27 cellular contexts compared by ENCODE assay signal in genomic region chr11:59368238-59369022, GRCh38. TPM values are rescaled to one million over a fixed set of nuclear protein-coding genes. Genes with fewer than 3 reads are reported as not detected.
DNase-seq lines count a peak whose midpoint lies in the region; ATAC-seq, FAIRE-seq and TF ChIP-seq lines count a peak whose summit lies in the region.
"Had no signal": no experiment of that assay in that cellular context is flagged by ENCODE, and none has a peak within 500 bp of the region (broad histone marks: within the 10 kb centered on the region; RNA-seq: fewer than 3 reads in every experiment).

No MANE protein-coding gene starts in this region.

- no peak overlapping the region for H4K91ac ChIP-seq in H1 (replicated peaks; ENCODE audit: insufficient read length, low read length)

- no peaks in the 10 kb centered on the region for H3K23me2 ChIP-seq in H1 (ENCODE audit: low read depth, low read length)

- H3K27me3 ChIP-seq in right atrium auricular region = no peaks in the 10 kb centered on the region
- H3K27me3 ChIP-seq in H1 (replicated peaks in 1 of 4; ENCODE audit: control insufficient read depth in 3 of 4, extremely low read depth in 1 of 4, insufficient read depth in 3 of 4, low read length in 3 of 4) = no peaks in the 10 kb centered on the region
- H3K27me3 ChIP-seq in upper lobe of right lung = no peaks in the 10 kb centered on the region
- H3K27me3 ChIP-seq: tibial artery had no signal

- no peak for TF ChIP-seq POLR2A in NB4 (IDR thresholded peaks at IDR 0.05; ENCODE audit: extremely low read depth, insufficient read length)
- TF ChIP-seq POLR2A in H1 (IDR thresholded peaks at IDR 0.05; ENCODE audit: control extremely low read depth in 1 of 2, low read depth in 2 of 2, low read length in 2 of 2) = no peak

- H3K9ac ChIP-seq in H1 (replicated peaks in 1 of 4; ENCODE audit: extremely low read depth in 1 of 4, low read depth in 3 of 4, low read length in 3 of 4) = no peak overlapping the region

- H3K14ac ChIP-seq in H1 (ENCODE audit: insufficient read length) = no peak overlapping the region

- H3K36me3 ChIP-seq in right atrium auricular region (no peaks in the 10 kb centered on the region), H1 (ENCODE audit: control insufficient read depth in 2 of 4, insufficient read depth in 4 of 4, low read length in 3 of 4) (no peaks in the 10 kb centered on the region), upper lobe of right lung (no peaks in the 10 kb centered on the region)
- H3K36me3 ChIP-seq: tibial artery had no signal

- H2BK12ac ChIP-seq in H1 (ENCODE audit: low read depth, low read length) = no peak overlapping the region

- no peak overlapping the region for H2BK20ac ChIP-seq in H1 (ENCODE audit: low read length)

- H3K4me1 ChIP-seq in right atrium auricular region (no peaks in the 10 kb centered on the region), H1 (replicated peaks in 1 of 4; ENCODE audit: control insufficient read depth in 3 of 4, insufficient read depth in 4 of 4, low read length in 3 of 4) (no peaks in the 10 kb centered on the region), upper lobe of right lung (no peaks in the 10 kb centered on the region)
- H3K4me1 ChIP-seq: A549, psoas muscle, tibial artery had no signal

- no peak overlapping the region for H3K4ac ChIP-seq in H1 (replicated peaks; ENCODE audit: insufficient read length, low read depth, low read length)

- H3K4me3 ChIP-seq in right atrium auricular region = no peak overlapping the region
- H3K4me3 ChIP-seq in NB4 (ENCODE audit: low read depth, low read length) = no peak overlapping the region
- H3K4me3 ChIP-seq in H1 (ENCODE audit: extremely low read depth in 1 of 4, insufficient read depth in 2 of 4, low read depth in 3 of 4, low read length in 4 of 4) = no peak overlapping the region
- H3K4me3 ChIP-seq in upper lobe of right lung = no peak overlapping the region
- H3K4me3 ChIP-seq: A549, psoas muscle, tibial artery had no signal

- no peak overlapping the region for H4K5ac ChIP-seq in H1 (ENCODE audit: insufficient read length, low read depth, low read length)

- H3K79me2 ChIP-seq in H1 (ENCODE audit: control insufficient read depth in 1 of 2, insufficient read depth in 2 of 2, low read length in 2 of 2) = no peaks in the 10 kb centered on the region

- H3K18ac ChIP-seq in H1 (ENCODE audit: extremely low read depth, low read length) = no peak overlapping the region

- no peak overlapping the region for H2BK15ac ChIP-seq in H1 (ENCODE audit: low read length)

- no peak overlapping the region for H4K8ac ChIP-seq in H1 (ENCODE audit: extremely low read depth, insufficient read depth, low read length)

- peak overlapping the region; percentile 41; the same call in 1 of the 2 replicates for H2AFZ ChIP-seq in H1 (ENCODE audit: low read length)

- 82% methylated on average over 8 of the region's 8 CpGs; no CpG with 5 or more reads in 1 of the 2 experiments for WGBS in H1 (ENCODE audit: extremely low coverage in 1 of 2, insufficient coverage in 1 of 2, insufficient read length in 1 of 2, insufficient replicate concordance in 2 of 2, low coverage in 1 of 2, low lambda C conversion rate in 2 of 2, missing lambda C conversion rate in 1 of 2), 2 experiments

- no peak overlapping the region for H3K56ac ChIP-seq in H1 (replicated peaks; ENCODE audit: insufficient read length, low read depth, low read length)

- H2BK5ac ChIP-seq in H1 (ENCODE audit: low read depth, low read length) = no peak overlapping the region

- H4K20me1 ChIP-seq in H1 (replicated peaks in 1 of 2; ENCODE audit: control insufficient read depth in 1 of 2, insufficient read depth in 2 of 2, low read length in 2 of 2) = no peaks in the 10 kb centered on the region

- H3K9me3 ChIP-seq in right atrium auricular region (no peaks in the 10 kb centered on the region), H1 (ENCODE audit: insufficient read depth in 2 of 2, low read depth in 1 of 2, low read length in 1 of 2) (peaks cover 0 to 11% of the 10 kb centered on the region in 2 experiments; a peak in 2 of 4 replicates), upper lobe of right lung (no peaks in the 10 kb centered on the region)
- H3K9me3 ChIP-seq: A549, psoas muscle had no signal

- TF ChIP-seq CTCF in right atrium auricular region (IDR thresholded peaks at IDR 0.05) (no peak), NB4 (IDR thresholded peaks at IDR 0.05; ENCODE audit: low read depth, low read length) (no peak), H1 (IDR thresholded peaks at IDR 0.05; ENCODE audit: control extremely low read depth in 1 of 3, insufficient read depth in 1 of 3, low read depth in 1 of 3, low read length in 3 of 3) (no peak), upper lobe of right lung (IDR thresholded peaks at IDR 0.05) (no peak)

- no peak overlapping the region for H3K4me2 ChIP-seq in H1 (ENCODE audit: insufficient read depth in 1 of 2, low read depth in 2 of 2, low read length in 2 of 2)
- H3K4me2 ChIP-seq: A549 had no signal

- no peak overlapping the region for H3K23ac ChIP-seq in H1 (ENCODE audit: insufficient read length)

- no peak for TF ChIP-seq RAD21 in H1 (IDR thresholded peaks at IDR 0.05 in 1 of 2, conservative IDR thresholded peaks at IDR 0.05 in 1 of 2; ENCODE audit: low read depth in 2 of 2, low read length in 2 of 2)

- FAIRE-seq in H1 (lab: Jason Lieb, UNC) = no peak
- FAIRE-seq: A549, astrocyte, endometrium, GM18507 had no signal

- no peaks in the 10 kb centered on the region for H3K79me1 ChIP-seq in H1 (ENCODE audit: low read depth, low read length)

- H2AK5ac ChIP-seq in H1 (ENCODE audit: low read depth, low read length) = no peak overlapping the region

- intact Hi-C loops in left cardiac atrium (cut with DNase I) = no loop called here
- intact Hi-C loops in upper lobe of right lung (cut with DNase I) = no loop called here

- no peak for TF ChIP-seq EP300 in H1 (IDR thresholded peaks at IDR 0.05; ENCODE audit: borderline replicate concordance in 1 of 2, low read depth in 2 of 2, low read length in 2 of 2)

- POLR2A ChIA-PET in H1 (lab: Charles Lee; ENCODE audit: partially characterized antibody) = no interaction called here

- CTCF ChIA-PET in H1 (lab: Charles Lee; ENCODE audit: partially characterized antibody) = interaction anchor here (0.5 to 1.9 kb wide), 3 partner anchors 25 to 218 kb away, joined by 3 to 5 read pairs (median 4); no protein-coding TSS in a partner anchor

- H2BK120ac ChIP-seq in H1 (replicated peaks; ENCODE audit: low read depth, low read length) = no peak overlapping the region

- DNase-seq in left cardiac atrium (no peak), right atrium auricular region (ENCODE audit: low spot score) (no peak), NB4 (ENCODE audit: low read depth) (peak; percentile 18), H1 (ENCODE audit: low read depth in 1 of 2, low spot score in 2 of 2) (no peak), upper lobe of right lung (no peak)
- no peak for DNase-seq in activated effector memory CD4-positive, alpha-beta T cell treated with anti-CD3 and anti-CD28 coated beads, Interleukin-2, amount 50 U/mL, for 16 hours
- DNase-seq: activated CD4-positive, alpha-beta T cell treated with anti-CD3 and anti-CD28 coated beads, Interleukin-2, amount 50 U/mL, for 4 hours; activated T-cell treated with anti-CD3 and anti-CD28 coated beads, Interleukin-2, amount 50 U/mL, for 1 hour; CD8-positive, alpha-beta T cell; H7; islet precursor cell; mesendoderm; NCI-H1417; NCI-H524 treated with DMSO at 0.1 percent for 48 hours; psoas muscle; stimulated activated CD4-positive, alpha-beta T cell treated with anti-CD3 and anti-CD28 coated beads, Interleukin-12 subunit alpha, Interleukin-12 subunit beta, amount 100 ng/mL, for 4 hours; SW 1271 had no signal

- H3K27ac ChIP-seq in right atrium auricular region (no peak overlapping the region), H1 (ENCODE audit: low read depth, low read length) (no peak overlapping the region), upper lobe of right lung (no peak overlapping the region)
- H3K27ac ChIP-seq: A549, psoas muscle, tibial artery had no signal

- ATAC-seq in left cardiac atrium = peak; percentile 19 to 53
- ATAC-seq in upper lobe of right lung = peak; percentile 50
- no peak for ATAC-seq in GM19397 (IDR thresholded peaks at IDR 0.05; ENCODE audit: unreplicated experiment)
- no peak for ATAC-seq in GM21526 (IDR thresholded peaks at IDR 0.05; ENCODE audit: low FRiP score, unreplicated experiment)
- ATAC-seq: A549; CD8-positive, alpha-beta T cell; Panc1; psoas muscle had no signal

RNA-seq across cellular contexts. Expression of gene OR5AN1, which starts 9.7 kb away (rescaled TPM):
- total RNA-seq in left cardiac atrium (not detected), right atrium auricular region (not detected), upper lobe of right lung (not detected)
- total RNA-seq in H1 (2021; fragmentation: NEBNext Ultra II Directional; extraction: Animal tissue kit (Norgen Biotek cat#: 25700)) = not detected in 2 replicates
- polyA plus RNA-seq in H1 (2011; rRNA removed) = not detected in 2 replicates
- not detected for polyA plus RNA-seq in H1 (2011; cell fraction: cytosol; rRNA removed)
- not detected for polyA plus RNA-seq in H1 (2011; cell fraction: nucleus; rRNA removed)
- polyA plus RNA-seq in H1 (2012, experiment 1 of 2) = not detected in 4 replicates
- polyA plus RNA-seq in H1 (2012, experiment 2 of 2) = not detected
- not detected for polyA plus RNA-seq in H1 (2013, experiment 1 of 2)
- polyA plus RNA-seq in H1 (2013, experiment 2 of 2) = not detected
- polyA minus RNA-seq in H1 (2011; rRNA and poly(A)+ RNA removed) = not detected in 2 replicates
- polyA minus RNA-seq in H1 (2011; cell fraction: cytosol; rRNA and poly(A)+ RNA removed) = not detected
- polyA minus RNA-seq in H1 (2011; cell fraction: nucleus; rRNA and poly(A)+ RNA removed) = not detected
- total RNA-seq: astrocyte; CD8-positive, alpha-beta T cell; H7; neural crest cell; psoas muscle had no signal
- polyA plus RNA-seq: A549, IgD-negative memory B cell, psoas muscle had no signal

RNA-seq across cellular contexts. Expression of gene OR5A2, which starts 57.8 kb away (rescaled TPM):
- total RNA-seq in left cardiac atrium = not detected
- not detected for total RNA-seq in right atrium auricular region
- total RNA-seq in H1 (2021; fragmentation: NEBNext Ultra II Directional; extraction: Animal tissue kit (Norgen Biotek cat#: 25700)) = not detected in 2 replicates
- polyA plus RNA-seq in H1 (2011; rRNA removed) = not detected in 2 replicates
- 0.01 TPM for polyA plus RNA-seq in H1 (2011; cell fraction: cytosol; rRNA removed)
- not detected for polyA plus RNA-seq in H1 (2011; cell fraction: nucleus; rRNA removed)
- polyA plus RNA-seq in H1 (2012, experiment 1 of 2) = not detected in 4 replicates
- polyA plus RNA-seq in H1 (2012, experiment 2 of 2) = not detected
- under 0.01 TPM for polyA plus RNA-seq in H1 (2013, experiment 1 of 2)
- 0.02 TPM for polyA plus RNA-seq in H1 (2013, experiment 2 of 2)
- not detected in 2 replicates for polyA minus RNA-seq in H1 (2011; rRNA and poly(A)+ RNA removed)
- polyA minus RNA-seq in H1 (2011; cell fraction: cytosol; rRNA and poly(A)+ RNA removed) = not detected
- not detected for polyA minus RNA-seq in H1 (2011; cell fraction: nucleus; rRNA and poly(A)+ RNA removed)
- not detected for total RNA-seq in upper lobe of right lung
- total RNA-seq: astrocyte; CD8-positive, alpha-beta T cell; H7; neural crest cell; psoas muscle had no signal
- polyA plus RNA-seq: A549, IgD-negative memory B cell, psoas muscle had no signal

Comparison
In these comparisons a context has a peak if more than half of its experiments do, and no peak if none do; other contexts are left out.
1. ATAC-seq: peak in left cardiac atrium (2 of 2) and upper lobe of right lung (single experiment); none in GM19397 (single experiment) and GM21526 (single experiment).